Comparison of ENCODE assay signal across 18 cellular contexts in the genomic region with DNA sequence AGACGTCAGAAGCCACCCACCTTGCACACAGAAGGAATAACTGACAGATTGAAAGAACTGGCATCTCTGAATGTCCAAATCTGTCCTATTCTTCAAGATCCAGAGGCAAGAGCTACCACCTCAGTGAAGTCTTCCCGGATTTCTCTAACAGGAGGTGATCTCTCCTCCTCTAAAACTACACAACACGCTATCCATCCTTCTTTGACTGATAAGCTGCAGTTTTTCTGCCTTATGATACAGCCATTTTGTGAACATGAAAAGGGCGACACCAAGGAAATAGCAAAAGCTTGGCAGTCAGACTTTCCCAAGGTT. TPM values are rescaled to one million over a fixed set of nuclear protein-coding genes. Genes with fewer than 3 reads are reported as not detected.
A peak's percentile ranks its signal among the peaks of the same experiment; 100 is the strongest.
DNase-seq lines count a peak whose midpoint lies in the region; ATAC-seq and TF ChIP-seq lines count a peak whose summit lies in the region.
"Had no signal": no experiment of that assay in that cellular context is flagged by ENCODE, and none has a peak within 500 bp of the region (broad histone marks: within the 10 kb centered on the region; RNA-seq: fewer than 3 reads in every experiment).

No MANE protein-coding gene starts in this region.

- H3K27ac ChIP-seq in DOHH2 (ENCODE audit: low read depth, low read length) = no peak overlapping the region
- H3K27ac ChIP-seq in body of pancreas = peak overlapping the region in 3 of 4 donors; percentile 84 to 92 (median 84)
- no peak overlapping the region for H3K27ac ChIP-seq in neural progenitor cell
- H3K27ac ChIP-seq: RWPE1, SJSA1 had no signal

- 0 out of 2 replicates have a peak overlapping the region, but pooled peaks have one; percentile 8 for H2AFZ ChIP-seq in Loucy (ENCODE audit: low read length)
- H2AFZ ChIP-seq in neural progenitor cell (replicated peaks) = no peak overlapping the region

- no peak overlapping the region for H3K9ac ChIP-seq in Loucy (ENCODE audit: low read depth, low read length, poor library complexity, severe bottlenecking)
- H3K9ac ChIP-seq in neural progenitor cell = no peak overlapping the region

- H3K79me2 ChIP-seq in DOHH2 (ENCODE audit: control insufficient read depth, low read length) = peaks cover 7% of the 10 kb centered on the region
- H3K79me2 ChIP-seq in Loucy (ENCODE audit: insufficient read depth, low read length) = no peaks in the 10 kb centered on the region
- no peaks in the 10 kb centered on the region for H3K79me2 ChIP-seq in neural progenitor cell (ENCODE audit: low read depth)

- no peaks in the 10 kb centered on the region for H3K36me3 Mint-ChIP-seq in neural progenitor cell
- H3K36me3 Mint-ChIP-seq: CD8-positive, alpha-beta memory T cell had no signal

- TF ChIP-seq CTCF in DOHH2 (IDR thresholded peaks at IDR 0.05; ENCODE audit: low read depth, low read length, poor library complexity, severe bottlenecking) (no peak), Loucy (conservative IDR thresholded peaks at IDR 0.05; ENCODE audit: low read length) (no peak), body of pancreas (IDR thresholded peaks at IDR 0.05) (no peak), neural progenitor cell (IDR thresholded peaks at IDR 0.05) (no peak)

- H3K27ac Mint-ChIP-seq in neural progenitor cell = peak overlapping the region; percentile 67

- H4K20me1 ChIP-seq in DOHH2 (ENCODE audit: control insufficient read depth, insufficient read depth, low read depth, low read length) = no peaks in the 10 kb centered on the region
- H4K20me1 ChIP-seq in Loucy (ENCODE audit: insufficient read depth, low read length, poor library complexity, severe bottlenecking) = no peaks in the 10 kb centered on the region
- no peaks in the 10 kb centered on the region for H4K20me1 ChIP-seq in neural progenitor cell (ENCODE audit: low read depth)

- peak overlapping the region; percentile 90 for H3K4me2 ChIP-seq in DOHH2 (ENCODE audit: low read length)
- H3K4me2 ChIP-seq in Loucy (ENCODE audit: low read depth, low read length, poor library complexity, severe bottlenecking) = no peak overlapping the region
- peak overlapping the region; percentile 22 for H3K4me2 ChIP-seq in neural progenitor cell

- 80 to 95% methylated on average over 4 of the region's 4 CpGs for WGBS in body of pancreas, 2 donors

- H3F3A ChIP-seq in DOHH2 (ENCODE audit: control insufficient read depth, insufficient read depth) (peaks cover 13% of the 10 kb centered on the region), Loucy (ENCODE audit: low read depth) (no peaks in the 10 kb centered on the region), neural progenitor cell (ENCODE audit: low read depth) (peaks cover 14% of the 10 kb centered on the region)

- peak overlapping the region; percentile 77; the same call in 1 of the 2 replicates for H3K4me3 ChIP-seq in DOHH2 (ENCODE audit: low read length)
- H3K4me3 ChIP-seq in Loucy (ENCODE audit: low read length, poor library complexity, severe bottlenecking) = no peak overlapping the region
- no peak overlapping the region for H3K4me3 ChIP-seq in body of pancreas
- no peak overlapping the region for H3K4me3 ChIP-seq in neural progenitor cell
- H3K4me3 ChIP-seq in MG63 = no peak overlapping the region
- H3K4me3 ChIP-seq: SJSA1 had no signal

- no peak for DNase-seq in body of pancreas
- no peak for DNase-seq in neural progenitor cell (ENCODE audit: low spot score)
- no peak for DNase-seq in DMS79 (lab: John Stamatoyannopoulos, UW)
- DNase-seq in MG63 = no peak
- DNase-seq: CD8-positive, alpha-beta memory T cell; DND-41; GDM1; H7; NCI-H1417; NCI-H187 treated with DMSO at 0.1 percent for 48 hours; NCI-H345; NK-92 treated with Interleukin-12 subunit alpha and Interleukin-12 subunit beta, amount 100 ng/mL, for 24 hours; SW 1271 had no signal

- intact Hi-C loops in body of pancreas (cut with DNase I) = no loop called here

- peaks cover 26% of the 10 kb centered on the region for H3K27me3 Mint-ChIP-seq in neural progenitor cell (ENCODE audit: insufficient read depth, low read depth)

- TF ChIP-seq POLR2A in body of pancreas (IDR thresholded peaks at IDR 0.05) = no peak

- H3K4me1 Mint-ChIP-seq in neural progenitor cell = peaks cover 52% of the 10 kb centered on the region

- no peaks in the 10 kb centered on the region for H3K9me3 Mint-ChIP-seq in neural progenitor cell
- H3K9me3 Mint-ChIP-seq: CD8-positive, alpha-beta memory T cell had no signal

- H3K9me2 ChIP-seq in DOHH2 (replicated peaks; ENCODE audit: control insufficient read depth, low read length) (no peaks in the 10 kb centered on the region), Loucy (replicated peaks; ENCODE audit: low read depth, low read length) (no peaks in the 10 kb centered on the region)

- no peak overlapping the region for H3K4me3 Mint-ChIP-seq in neural progenitor cell

- H3K36me3 ChIP-seq in DOHH2 (ENCODE audit: control insufficient read depth, low read length) = no peaks in the 10 kb centered on the region
- no peaks in the 10 kb centered on the region for H3K36me3 ChIP-seq in Loucy (ENCODE audit: insufficient read depth, low read length)
- no peaks in the 10 kb centered on the region for H3K36me3 ChIP-seq in body of pancreas (replicated peaks in 1 of 2; ENCODE audit: insufficient read depth in 1 of 2, low read depth in 2 of 2)
- H3K36me3 ChIP-seq in neural progenitor cell = no peaks in the 10 kb centered on the region
- no peaks in the 10 kb centered on the region for H3K36me3 ChIP-seq in MG63
- H3K36me3 ChIP-seq: SJSA1 had no signal

- H3K4me1 ChIP-seq in DOHH2 (ENCODE audit: control insufficient read depth, low read length) (peaks cover 75% of the 10 kb centered on the region), Loucy (ENCODE audit: insufficient read depth, low read length, poor library complexity, severe bottlenecking) (peaks cover 38% of the 10 kb centered on the region), body of pancreas (peaks cover 79% of the 10 kb centered on the region), neural progenitor cell (peaks cover 34% of the 10 kb centered on the region)
- H3K4me1 ChIP-seq: SJSA1 had no signal

- ATAC-seq in body of pancreas (no peak), GM18873 (IDR thresholded peaks at IDR 0.05; ENCODE audit: low FRiP score, unreplicated experiment) (no peak)

- H3K9me3 ChIP-seq in DOHH2 (ENCODE audit: control insufficient read depth, insufficient read depth, low read length) (no peaks in the 10 kb centered on the region), Loucy (ENCODE audit: insufficient read depth, low read depth, low read length) (no peaks in the 10 kb centered on the region), body of pancreas (no peaks in the 10 kb centered on the region), neural progenitor cell (ENCODE audit: low read depth) (no peaks in the 10 kb centered on the region), MG63 (no peaks in the 10 kb centered on the region)
- H3K9me3 ChIP-seq: SJSA1 had no signal

- H3K27me3 ChIP-seq in DOHH2 (ENCODE audit: control insufficient read depth, low read length) = no peaks in the 10 kb centered on the region
- no peaks in the 10 kb centered on the region for H3K27me3 ChIP-seq in Loucy (ENCODE audit: insufficient read depth, low read length, poor library complexity, severe bottlenecking)
- no peaks in the 10 kb centered on the region for H3K27me3 ChIP-seq in body of pancreas
- no peaks in the 10 kb centered on the region for H3K27me3 ChIP-seq in neural progenitor cell
- H3K27me3 ChIP-seq in MG63 = no peaks in the 10 kb centered on the region
- H3K27me3 ChIP-seq: SJSA1 had no signal

RNA-seq across cellular contexts. Expression of a gene that starts 37.1 kb away (rescaled TPM):
- total RNA-seq in body of pancreas = 10 to 100 TPM; 28.5 to 49.1 TPM
- 66.5 and 71.3 TPM in 2 replicates for total RNA-seq in neural progenitor cell (ENCODE audit: low replicate concordance)
- 17.7 and 19.3 TPM in 2 replicates for total RNA-seq in MG63 (2014; rRNA removed; shearing (Covaris generic); ENCODE audit: low replicate concordance)
- total RNA-seq: CD8-positive, alpha-beta memory T cell had no signal

Comparison
In these comparisons a context has a peak if more than half of its experiments do, and no peak if none do; other contexts are left out.
1. H3K27ac ChIP-seq: peak in body of pancreas (3 of 4); none in DOHH2 (single experiment) and neural progenitor cell (single experiment).